In the genomic region with DNA sequence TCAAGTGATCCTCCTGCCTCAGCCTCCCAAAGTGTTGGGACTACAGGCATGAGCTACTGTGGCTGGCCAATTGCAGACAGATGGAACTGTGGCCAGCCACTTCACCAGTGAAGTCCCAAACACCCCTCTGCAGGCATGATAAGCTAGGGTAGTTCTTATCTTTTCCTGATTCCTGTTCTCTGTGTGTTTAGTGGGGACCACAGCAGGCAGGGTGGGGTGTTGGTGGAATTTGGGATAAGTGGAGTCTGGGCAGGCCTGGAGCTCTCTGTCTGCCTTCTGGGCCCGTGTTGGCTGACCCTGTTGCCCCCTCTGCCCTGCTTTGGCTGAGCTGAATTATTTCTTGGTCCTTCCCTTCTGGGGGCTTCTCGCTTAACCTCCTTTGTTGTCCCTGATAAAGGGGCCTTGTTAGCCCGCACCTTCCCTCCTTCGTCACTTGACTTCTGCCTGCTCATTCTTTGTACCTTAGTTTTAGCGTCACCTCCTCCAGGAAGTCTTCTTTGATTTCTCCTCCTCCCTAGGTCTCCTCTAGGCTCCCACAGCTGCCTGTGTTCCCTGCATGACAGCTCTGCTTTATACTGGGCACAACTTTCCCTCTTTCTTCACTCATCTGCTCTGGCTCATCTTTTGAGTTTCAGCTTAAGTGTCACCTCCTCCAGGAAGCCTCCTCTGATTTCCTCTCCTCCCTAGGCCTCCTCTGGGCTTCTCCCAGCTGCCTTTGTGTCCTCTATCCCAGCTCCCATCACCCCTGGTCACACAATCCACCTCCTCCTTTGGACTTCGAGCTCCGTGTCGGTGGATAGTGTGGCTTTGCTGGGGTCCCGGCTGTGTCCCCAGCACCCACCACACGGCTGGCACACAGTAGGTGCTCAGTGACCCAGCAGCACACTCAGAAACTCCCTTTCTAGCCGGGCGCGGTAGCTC, we compare ENCODE assay signal across 12 cellular contexts. TPM values are rescaled to one million over a fixed set of nuclear protein-coding genes. Genes with fewer than 3 reads are reported as not detected.
DNase-seq lines count a peak whose midpoint lies in the region; ATAC-seq and TF ChIP-seq lines count a peak whose summit lies in the region.
"Had no signal": no experiment of that assay in that cellular context is flagged by ENCODE, and none has a peak within 500 bp of the region (broad histone marks: within the 10 kb centered on the region; RNA-seq: fewer than 3 reads in every experiment).

No MANE protein-coding gene starts in this region.

- peak overlapping the region; percentile 96 for H3K4me3 Mint-ChIP-seq in WTC11

- intact Hi-C loops in right cardiac atrium (cut with DNase I) = no loop called here

- no peaks in the 10 kb centered on the region for H3K9me3 Mint-ChIP-seq in WTC11

- H3K27ac Mint-ChIP-seq in WTC11 = peak overlapping the region; percentile 42; the same call in 1 of the 2 replicates

- H3K27me3 Mint-ChIP-seq in WTC11 (ENCODE audit: low read depth) = no peaks in the 10 kb centered on the region

- H3K27me3 ChIP-seq in right cardiac atrium (ENCODE audit: control insufficient read depth, insufficient read depth) = no peaks in the 10 kb centered on the region
- H3K27me3 ChIP-seq in right atrium auricular region = no peaks in the 10 kb centered on the region

- POLR2A ChIA-PET in WTC11 (lab: Charles Lee) = interaction anchor here (0.7 kb wide), 1 partner anchor 61 kb away, joined by 3 read pairs; no protein-coding TSS in a partner anchor

- CTCF ChIA-PET in WTC11 (lab: Charles Lee) = interaction anchor here (1.0 to 2.2 kb wide), 4 partner anchors 20 to 233 kb away, joined by 3 to 8 read pairs (median 4); no protein-coding TSS in a partner anchor

- H3K4me3 ChIP-seq in right cardiac atrium (ENCODE audit: low read length) (no peak overlapping the region), right atrium auricular region (no peak overlapping the region)

- peaks cover 16% of the 10 kb centered on the region for H3K4me1 Mint-ChIP-seq in WTC11

- ATAC-seq in right cardiac atrium (no peak), WTC11 (no peak), left lobe of liver (no peak), HG02870 (IDR thresholded peaks at IDR 0.05; ENCODE audit: unreplicated experiment) (no peak)

- DNase-seq in right cardiac atrium (peak in 2 of 3 donors; percentile 44 to 51), right atrium auricular region (ENCODE audit: low spot score) (no peak), WTC11 (ENCODE audit: low spot score) (no peak), left lobe of liver (ENCODE audit: low spot score) (peak; percentile 44), globus pallidus (ENCODE audit: low spot score) (no peak), DMS153 (lab: John Stamatoyannopoulos, UW) (no peak), foreskin melanocyte (no peak)
- DNase-seq: central memory CD4-positive, alpha-beta T cell; islet precursor cell; stimulated activated naive CD4-positive, alpha-beta T cell treated with Interleukin-2 at 50 U/mL for 16 hours had no signal

- H3K27ac ChIP-seq in right cardiac atrium (ENCODE audit: low read length) (no peak overlapping the region), right atrium auricular region (no peak overlapping the region)

- no peak for TF ChIP-seq CTCF in right atrium auricular region (IDR thresholded peaks at IDR 0.05)
- TF ChIP-seq CTCF in WTC11 (IDR thresholded peaks at IDR 0.05) = no peak

- WGBS in right cardiac atrium = 76% methylated on average over 13 of the region's 13 CpGs

- H3K36me3 ChIP-seq in right atrium auricular region = no peaks in the 10 kb centered on the region

- H3K9me3 ChIP-seq in right cardiac atrium (ENCODE audit: control insufficient read depth, low read length) (no peaks in the 10 kb centered on the region), right atrium auricular region (no peaks in the 10 kb centered on the region)

- H3K4me1 ChIP-seq in right cardiac atrium (ENCODE audit: control insufficient read depth, insufficient read depth, low read length) = peaks cover 6% of the 10 kb centered on the region
- H3K4me1 ChIP-seq in right atrium auricular region = peaks cover 0 to 31% of the 10 kb centered on the region in 2 donors

- 0 out of 2 replicates have a peak, but pooled peaks cover 1% of the 10 kb centered on the region for H3K36me3 Mint-ChIP-seq in WTC11

TF ChIP-seq in WTC11, 78 proteins besides CTCF, POLR2A, EP300 and RAD21:
- TF ChIP-seq, protein P1, sequence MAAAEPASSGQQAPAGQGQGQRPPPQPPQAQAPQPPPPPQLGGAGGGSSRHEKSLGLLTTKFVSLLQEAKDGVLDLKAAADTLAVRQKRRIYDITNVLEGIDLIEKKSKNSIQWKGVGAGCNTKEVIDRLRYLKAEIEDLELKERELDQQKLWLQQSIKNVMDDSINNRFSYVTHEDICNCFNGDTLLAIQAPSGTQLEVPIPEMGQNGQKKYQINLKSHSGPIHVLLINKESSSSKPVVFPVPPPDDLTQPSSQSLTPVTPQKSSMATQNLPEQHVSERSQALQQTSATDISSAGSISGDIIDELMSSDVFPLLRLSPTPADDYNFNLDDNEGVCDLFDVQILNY (CRISPR knock-in tag; IDR thresholded peaks at IDR 0.05) = no peak
- TF ChIP-seq JUN (CRISPR knock-in tag; IDR thresholded peaks at IDR 0.05) = no peak
- no peak for TF ChIP-seq GABPB1 (CRISPR knock-in tag; IDR thresholded peaks at IDR 0.05)
TF ChIP-seq in WTC11: peak in this region for 0.

RNA-seq across cellular contexts. Expression of a gene that starts 1.7 kb away (rescaled TPM):
- total RNA-seq in right cardiac atrium = 10 to 100 TPM; 25.8 to 36.6 (median 27.9) TPM
- 20.3 TPM for polyA plus RNA-seq in right cardiac atrium
- total RNA-seq in right atrium auricular region = 10 to 100 TPM; 23.3 to 24.9 TPM
- 99.9 to 113 TPM (median 105 TPM) in 3 replicates for total RNA-seq in WTC11 (2021)
- total RNA-seq in left lobe of liver = 40.7 TPM

RNA-seq across cellular contexts. Expression of a gene that starts 5.4 kb away (rescaled TPM):
- under 1 TPM; 0.33 to 0.96 (median 0.74) TPM for total RNA-seq in right cardiac atrium
- 0.97 TPM for polyA plus RNA-seq in right cardiac atrium
- under 1 TPM; 0.48 to 0.94 TPM for total RNA-seq in right atrium auricular region
- total RNA-seq in WTC11 (2021) = 0.27 to 0.37 TPM (median 0.28 TPM) in 3 replicates
- total RNA-seq in left lobe of liver = 0.70 TPM

RNA-seq across cellular contexts. Expression of a gene that starts 40.5 kb away (rescaled TPM):
- under 1 TPM in 2 of 4 donors, not detected in 2; 0.14 to 0.20 TPM for total RNA-seq in right cardiac atrium
- polyA plus RNA-seq in right cardiac atrium = not detected
- under 1 TPM in 1 of 2 donors, not detected in 1; 0.08 TPM for total RNA-seq in right atrium auricular region
- 7.7 to 10.6 TPM (median 9.0 TPM) in 3 replicates for total RNA-seq in WTC11 (2021)
- total RNA-seq in left lobe of liver = 0.18 TPM
- total RNA-seq: NCI-H460 had no signal

RNA-seq across cellular contexts. Expression of a gene that starts 48.1 kb away (rescaled TPM):
- total RNA-seq in right cardiac atrium (1 to 10 TPM; 1.8 to 2.5 (median 2.1) TPM), right atrium auricular region (1 to 10 TPM in 1 of 2 donors, under 1 TPM in 1; 0.74 to 3.0 TPM), WTC11 (2021) (0.22 to 0.44 TPM (median 0.37 TPM) in 3 replicates), left lobe of liver (1.0 TPM)
- polyA plus RNA-seq in right cardiac atrium = 1.00 TPM

Comparison
In these comparisons a context has a peak if more than half of its experiments do, and no peak if none do; other contexts are left out.
1. DNase-seq: peak in right cardiac atrium (2 of 3) and left lobe of liver (single experiment); none in right atrium auricular region (single experiment), WTC11 (single experiment), globus pallidus (single experiment), DMS153 (single experiment) and foreskin melanocyte (single experiment).